1 cellular context compared by ENCODE assay signal in genomic region chr1:44775078-44775929, GRCh38.
TF ChIP-seq lines count a peak whose summit lies in the region.

TSS of gene RPS8 (plus strand) at chr1:44775540. CDS start at chr1:44775597, 57 bp downstream.

TF ChIP-seq in K562, 482 proteins besides CTCF, POLR2A, EP300 and RAD21 (continued from another document and continues in another):
- TF ChIP-seq SRF (CRISPR knock-in tag; IDR thresholded peaks at IDR 0.05): 0 out of 4 replicates have a peak, but pooled peaks have one; percentile 7 to 9
- peak; percentile 75; the same call in 1 of the 2 replicates for TF ChIP-seq SMARCC2 (IDR thresholded peaks at IDR 0.05; ENCODE audit: low read depth)
- peak; percentile 100 for TF ChIP-seq CREB1 (IDR thresholded peaks at IDR 0.05)
- peak; percentile 100 for TF ChIP-seq CREB1 (CRISPR knock-in tag; IDR thresholded peaks at IDR 0.05)
- peak; percentile 78 for TF ChIP-seq IRF1 (CRISPR knock-in tag; IDR thresholded peaks at IDR 0.05; ENCODE audit: borderline replicate concordance)
- peak in 1 of 2 experiments; percentile 96; a peak in 2 of 4 replicates for TF ChIP-seq CSDE1 (IDR thresholded peaks at IDR 0.05)
- peak; percentile 80; the same call in 1 of the 2 replicates for TF ChIP-seq CHD2 (IDR thresholded peaks at IDR 0.05; ENCODE audit: low read depth, low read length)
- peak; percentile 76 to 96 (median 92) for TF ChIP-seq YY1 (IDR thresholded peaks at IDR 0.05; ENCODE audit: borderline replicate concordance in 1 of 3, control insufficient read depth in 1 of 3, extremely low read depth in 1 of 3, insufficient read depth in 3 of 3, insufficient read length in 1 of 3, insufficient replicate concordance in 2 of 3, low read depth in 1 of 3, low read length in 2 of 3)
- TF ChIP-seq ERF (CRISPR knock-in tag; IDR thresholded peaks at IDR 0.05): peak; percentile 79; the same call in 1 of the 2 replicates
- peak; percentile 58; the same call in 1 of the 2 replicates for TF ChIP-seq ZBTB9 (CRISPR knock-in tag; IDR thresholded peaks at IDR 0.05)
- no peak for TF ChIP-seq ZNF280B (CRISPR knock-in tag; IDR thresholded peaks at IDR 0.05)
- TF ChIP-seq YBX1 (IDR thresholded peaks at IDR 0.05): no peak
- peak; percentile 95 for TF ChIP-seq PCBP1 (IDR thresholded peaks at IDR 0.05; ENCODE audit: low read depth, low read length, poor library complexity, severe bottlenecking)
- peak; percentile 87 for TF ChIP-seq THAP12 (CRISPR knock-in tag; IDR thresholded peaks at IDR 0.05)
- TF ChIP-seq MECOM (CRISPR knock-in tag; IDR thresholded peaks at IDR 0.05): no peak
- no peak for TF ChIP-seq ZNF408 (CRISPR knock-in tag; IDR thresholded peaks at IDR 0.05; ENCODE audit: low read depth)
- 0 out of 2 replicates have a peak, but pooled peaks have one; percentile 24 for TF ChIP-seq CREB5 (CRISPR knock-in tag; IDR thresholded peaks at IDR 0.05)
- TF ChIP-seq MTF1 (CRISPR knock-in tag; IDR thresholded peaks at IDR 0.05; ENCODE audit: borderline replicate concordance): no peak
- no peak; the same call in 1 of the 2 replicates for TF ChIP-seq CEBPG (CRISPR knock-in tag; IDR thresholded peaks at IDR 0.05)
- no peak for TF ChIP-seq CEBPG (tag; conservative IDR thresholded peaks at IDR 0.05 in 1 of 2, IDR thresholded peaks at IDR 0.05 in 1 of 2)
- peak; percentile 83; the same call in 1 of the 2 replicates for TF ChIP-seq ZNF584 (CRISPR knock-in tag; IDR thresholded peaks at IDR 0.05; ENCODE audit: low read depth)
- no peak for TF ChIP-seq NFE2 (IDR thresholded peaks at IDR 0.05; ENCODE audit: low read depth)
- peak; percentile 80 for TF ChIP-seq HMGN3 (IDR thresholded peaks at IDR 0.05; ENCODE audit: borderline replicate concordance, extremely low read depth, insufficient read length, low read depth, low read length)
- 0 out of 2 replicates have a peak, but pooled peaks have one; percentile 25 for TF ChIP-seq NR4A1 (CRISPR knock-in tag; IDR thresholded peaks at IDR 0.05)
- peak; percentile 66; the same call in 1 of the 2 replicates for TF ChIP-seq NR4A1 (tag; IDR thresholded peaks at IDR 0.05)
- TF ChIP-seq MCM2 (IDR thresholded peaks at IDR 0.05; ENCODE audit: low read depth): no peak
- TF ChIP-seq E2F1 (CRISPR knock-in tag; IDR thresholded peaks at IDR 0.05): peak; percentile 83
- TF ChIP-seq STAT6 (CRISPR knock-in tag; IDR thresholded peaks at IDR 0.05): no peak; the same call in 1 of the 2 replicates
- TF ChIP-seq NR2C1 (IDR thresholded peaks at IDR 0.05): peak; percentile 79
- TF ChIP-seq NR2C1 (tag; IDR thresholded peaks at IDR 0.05): peak; percentile 74
- TF ChIP-seq RFX5 (IDR thresholded peaks at IDR 0.05; ENCODE audit: low read depth, low read length): no peak
- peak; percentile 99 for TF ChIP-seq TAF9B (IDR thresholded peaks at IDR 0.05; ENCODE audit: partially characterized antibody)
- TF ChIP-seq NR0B1 (IDR thresholded peaks at IDR 0.05; ENCODE audit: partially characterized antibody): no peak
- TF ChIP-seq NEUROD1 (IDR thresholded peaks at IDR 0.05; ENCODE audit: borderline replicate concordance, low read depth, low read length, partially characterized antibody): peak; percentile 45
- no peak for TF ChIP-seq TFE3 (CRISPR knock-in tag; IDR thresholded peaks at IDR 0.05)
- TF ChIP-seq ELK3 (CRISPR knock-in tag; IDR thresholded peaks at IDR 0.05): no peak
- TF ChIP-seq GTF2F1 (IDR thresholded peaks at IDR 0.05; ENCODE audit: low read depth, low read length): peak; percentile 95
- TF ChIP-seq ZNF655 (CRISPR knock-in tag; IDR thresholded peaks at IDR 0.05): no peak; the same call in 1 of the 2 replicates
- TF ChIP-seq SIX5 (IDR thresholded peaks at IDR 0.05; ENCODE audit: borderline replicate concordance in 1 of 2, insufficient read depth in 1 of 2, low read depth in 1 of 2, low read length in 2 of 2): peak in 1 of 2 experiments; percentile 32; a peak in 2 of 4 replicates
- peak; percentile 22 to 96; a peak in 2 of 4 replicates for TF ChIP-seq TBL1XR1 (IDR thresholded peaks at IDR 0.05; ENCODE audit: low read length in 2 of 2)
- no peak for TF ChIP-seq SNRNP70 (optimal IDR thresholded peaks at IDR 0.05; ENCODE audit: low read depth, low read length)
